ENCODE assay signal across 8 cellular contexts in genomic region chr11:59615132-59615636, GRCh38. TPM values are rescaled to one million over a fixed set of nuclear protein-coding genes. Genes with fewer than 3 reads are reported as not detected.
DNase-seq lines count a peak whose midpoint lies in the region; ATAC-seq and TF ChIP-seq lines count a peak whose summit lies in the region.

No MANE protein-coding gene starts in this region.

- in situ Hi-C loops in Panc1 (cut with HindIII; ENCODE audit: low pct_unique_long_range_greater_than_20kb, low sequenced_read_pairs), result no loop called here

- no peaks in the 10 kb centered on the region for H3K9me3 ChIP-seq in Panc1 (ENCODE audit: control insufficient read depth, insufficient read depth, low read depth, low read length)

- POLR2A ChIA-PET in Panc1 (lab: Charles Lee), result interaction anchor here (0.5 to 0.6 kb wide), 2 partner anchors 54 to 1364 kb away, joined by 3 read pairs; no protein-coding TSS in a partner anchor

- no peaks in the 10 kb centered on the region for H3K27me3 ChIP-seq in Panc1 (ENCODE audit: control insufficient read depth, insufficient read depth, low read length)

- peaks cover 41% of the 10 kb centered on the region for H3K4me1 Mint-ChIP-seq in activated naive CD4-positive, alpha-beta T cell treated with anti-CD3 and anti-CD28 coated beads for 36 hours (ENCODE audit: low read depth)
- H3K4me1 Mint-ChIP-seq in progenitor cell of endocrine pancreas (ENCODE audit: low read depth), result peaks cover 32% of the 10 kb centered on the region

- H3K27ac ChIP-seq in Panc1 (ENCODE audit: low read length), result peak overlapping the region; percentile 83

- peaks cover 6% of the 10 kb centered on the region for H3K36me3 Mint-ChIP-seq in activated naive CD4-positive, alpha-beta T cell treated with anti-CD3 and anti-CD28 coated beads for 36 hours (ENCODE audit: low read depth)
- H3K36me3 Mint-ChIP-seq in progenitor cell of endocrine pancreas (ENCODE audit: insufficient read depth), result peaks cover 2% of the 10 kb centered on the region

- H3K27me3 Mint-ChIP-seq in activated naive CD4-positive, alpha-beta T cell treated with anti-CD3 and anti-CD28 coated beads for 36 hours (ENCODE audit: low read depth), result no peaks in the 10 kb centered on the region
- no peaks in the 10 kb centered on the region for H3K27me3 Mint-ChIP-seq in progenitor cell of endocrine pancreas

- peak; percentile 58 to 71 (median 71) for DNase-seq in NCI-H1417 (lab: John Stamatoyannopoulos, UW)
- DNase-seq in NCI-H1417 treated with DMSO at 0.1 percent for 48 hours (lab: John Stamatoyannopoulos, UW), result no peak
- no peak for DNase-seq in Panc1 (ENCODE audit: low read depth, low spot score)
- DNase-seq in activated naive CD4-positive, alpha-beta T cell treated with anti-CD3 and anti-CD28 coated beads for 36 hours, result peak; percentile 62
- DNase-seq in cardiac septum (ENCODE audit: low spot score), result peak; percentile 76
- peak; percentile 32 for DNase-seq in progenitor cell of endocrine pancreas (ENCODE audit: low spot score, unreplicated experiment)
- peak; percentile 73 for DNase-seq in ureter (ENCODE audit: low spot score)

- no peak for TF ChIP-seq CTCF in Panc1 (IDR thresholded peaks at IDR 0.05)
- TF ChIP-seq CTCF in progenitor cell of endocrine pancreas (IDR thresholded peaks at IDR 0.05; ENCODE audit: unreplicated experiment), result no peak

- H3K36me3 ChIP-seq in Panc1 (ENCODE audit: control insufficient read depth, insufficient read depth, low read length), result no peaks in the 10 kb centered on the region; the same call in 1 of the 2 replicates

- peak overlapping the region; percentile 81 for H3K4me3 Mint-ChIP-seq in activated naive CD4-positive, alpha-beta T cell treated with anti-CD3 and anti-CD28 coated beads for 36 hours
- H3K4me3 Mint-ChIP-seq in progenitor cell of endocrine pancreas (ENCODE audit: low read depth), result peak overlapping the region; percentile 96

- CTCF ChIA-PET in Panc1 (lab: Charles Lee), result no interaction called here
- CTCF ChIA-PET in activated naive CD4-positive, alpha-beta T cell treated with anti-CD3 and anti-CD28 coated beads for 36 hours (lab: Charles Lee), result interaction anchor here (1.0 kb wide), 1 partner anchor 68 kb away, joined by 3 read pairs; no protein-coding TSS in a partner anchor

- intact Hi-C loops in Panc1 (cut with micrococcal nuclease; ENCODE audit: unreplicated experiment), result loop anchor here (5.0 kb wide), 1 partner anchor 53 kb away; no protein-coding TSS in a partner anchor
- intact Hi-C loops in activated naive CD4-positive, alpha-beta T cell treated with anti-CD3 and anti-CD28 coated beads for 36 hours (cut with micrococcal nuclease), result loop anchor here (1.0 to 10.0 kb wide), 5 partner anchors 49 to 1547 kb away; partner anchors contain the start of genes FAM111B, MRPL16, PRPF19 and VPS37C
- intact Hi-C loops in cardiac septum (cut with DNase I), result loop anchor here (5.0 kb wide), 2 partner anchors 52 to 53 kb away; partner anchors contain the start of gene PATL1

- ATAC-seq in HG03108 (IDR thresholded peaks at IDR 0.05; ENCODE audit: unreplicated experiment), result peak; percentile 1
- peak; percentile 24 for ATAC-seq in Panc1

- peak overlapping the region; percentile 77 for H3K27ac Mint-ChIP-seq in activated naive CD4-positive, alpha-beta T cell treated with anti-CD3 and anti-CD28 coated beads for 36 hours
- H3K27ac Mint-ChIP-seq in progenitor cell of endocrine pancreas, result peak overlapping the region; percentile 92

- H3K4me1 ChIP-seq in Panc1 (ENCODE audit: control insufficient read depth, insufficient read depth, low read length), result peaks cover 32% of the 10 kb centered on the region

- peak overlapping the region; percentile 96 to 98 for H3K4me3 ChIP-seq in Panc1 (ENCODE audit: low read depth in 2 of 2, low read length in 2 of 2)

- no TSS peak for BruUV-seq in Panc1 (replicated peaks; lab: Mats Ljungman, UMichigan)

- H3K9me3 Mint-ChIP-seq in activated naive CD4-positive, alpha-beta T cell treated with anti-CD3 and anti-CD28 coated beads for 36 hours, result no peaks in the 10 kb centered on the region
- H3K9me3 Mint-ChIP-seq in progenitor cell of endocrine pancreas (ENCODE audit: low read depth), result no peaks in the 10 kb centered on the region

RNA-seq across cellular contexts. Expression of gene OSBP, which starts 0.4 kb away (rescaled TPM):
- 35.3 TPM for total RNA-seq in Panc1 (2021; ENCODE audit: unreplicated experiment)
- 20.2 TPM for polyA plus RNA-seq in Panc1 (2012; ENCODE audit: insufficient read length)
- total RNA-seq in activated naive CD4-positive, alpha-beta T cell treated with anti-CD3 and anti-CD28 coated beads for 36 hours, result 10 to 100 TPM; 33.9 to 37.0 TPM
- total RNA-seq in cardiac septum, result 35.1 TPM
- 42.7 and 46.1 TPM in 2 replicates for total RNA-seq in progenitor cell of endocrine pancreas
- total RNA-seq in ureter, result 73.1 TPM

RNA-seq across cellular contexts. Expression of gene PATL1, which starts 53.7 kb away (rescaled TPM):
- total RNA-seq in Panc1 (2021; ENCODE audit: unreplicated experiment), result 57.0 TPM
- polyA plus RNA-seq in Panc1 (2012; ENCODE audit: insufficient read length), result 29.2 TPM
- 10 to 100 TPM; 56.7 to 56.8 TPM for total RNA-seq in activated naive CD4-positive, alpha-beta T cell treated with anti-CD3 and anti-CD28 coated beads for 36 hours
- total RNA-seq in cardiac septum, result 23.4 TPM
- 43.0 and 43.7 TPM in 2 replicates for total RNA-seq in progenitor cell of endocrine pancreas
- total RNA-seq in ureter, result 38.1 TPM

Comparison
In these comparisons a context has a peak if more than half of its experiments do, and no peak if none do; other contexts are left out.
1. DNase-seq: peak in NCI-H1417 (3 of 3), activated naive CD4-positive, alpha-beta T cell treated with anti-CD3 and anti-CD28 coated beads for 36 hours (single experiment), cardiac septum (single experiment), progenitor cell of endocrine pancreas (single experiment) and ureter (single experiment); none in NCI-H1417 treated with DMSO at 0.1 percent for 48 hours (single experiment) and Panc1 (single experiment).